In genomic region chr15:90205886-90206285, GRCh38 we compare ENCODE assay signal across 1 cellular context.
TF ChIP-seq lines count a peak whose summit lies in the region.

No MANE protein-coding gene starts in this region.

TF ChIP-seq in GM23338, 12 proteins besides CTCF, POLR2A, EP300 and RAD21 (continued from another document):
- no peak for TF ChIP-seq ETS1 (IDR thresholded peaks at IDR 0.05)
- TF ChIP-seq EZH2phosphoT487 (IDR thresholded peaks at IDR 0.05; ENCODE audit: unreplicated experiment): no peak
- TF ChIP-seq CREB1 (CRISPR knock-in tag; IDR thresholded peaks at IDR 0.05; ENCODE audit: low read depth): no peak
- no peak for TF ChIP-seq STAT1 (IDR thresholded peaks at IDR 0.05; ENCODE audit: unreplicated experiment)
- TF ChIP-seq EZH2 (IDR thresholded peaks at IDR 0.05; ENCODE audit: low read depth, unreplicated experiment): no peak
- no peak for TF ChIP-seq REST (IDR thresholded peaks at IDR 0.05; ENCODE audit: unreplicated experiment)
- no peak for TF ChIP-seq ZNF462 (CRISPR knock-in tag; IDR thresholded peaks at IDR 0.05)
- TF ChIP-seq NANOG (IDR thresholded peaks at IDR 0.05; ENCODE audit: borderline replicate concordance): no peak
- TF ChIP-seq ZNF331 (CRISPR knock-in tag; IDR thresholded peaks at IDR 0.05; ENCODE audit: low read depth): no peak
